15 cellular contexts compared by ENCODE assay signal in the genomic region with DNA sequence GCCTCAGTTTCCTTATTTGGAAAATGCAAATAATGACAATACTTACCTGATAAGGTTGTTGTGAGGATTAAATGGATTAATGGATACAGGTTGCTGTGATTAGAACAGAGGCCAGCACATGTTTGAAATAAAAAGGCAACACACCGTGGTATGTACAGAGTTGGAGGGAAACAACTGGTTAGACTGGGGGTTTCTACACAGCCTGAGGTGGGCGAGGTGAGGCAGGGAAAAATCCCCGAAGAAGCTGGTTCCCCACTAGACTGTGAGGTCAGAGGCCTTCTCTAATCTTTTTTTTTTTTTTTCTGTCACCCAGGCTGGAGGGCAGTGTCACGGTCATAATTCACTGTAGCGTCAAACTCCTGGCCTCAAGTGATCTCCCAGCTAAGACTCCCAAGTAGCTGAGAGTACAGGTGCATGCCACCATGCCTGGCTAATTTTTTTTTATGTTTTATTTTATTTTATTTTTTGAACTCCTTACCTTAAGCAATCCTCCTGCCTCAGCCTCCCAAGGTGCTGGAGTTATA. TPM values are rescaled to one million over a fixed set of nuclear protein-coding genes. Genes with fewer than 3 reads are reported as not detected.
DNase-seq lines count a peak whose midpoint lies in the region; ATAC-seq and TF ChIP-seq lines count a peak whose summit lies in the region.
"Had no signal": no experiment of that assay in that cellular context is flagged by ENCODE, and none has a peak within 500 bp of the region (broad histone marks: within the 10 kb centered on the region; RNA-seq: fewer than 3 reads in every experiment).

No MANE protein-coding gene starts in this region.

- H3K4me1 ChIP-seq in MM.1S (ENCODE audit: low read length) = no peaks in the 10 kb centered on the region; the same call in 1 of the 2 replicates

- H3K4me3 Mint-ChIP-seq in activated CD4-positive, alpha-beta T cell treated with anti-CD3 and anti-CD28 coated beads, Interleukin-2, amount 10 ng/mL, durations not matched to agents 24 days and 14 days = peak overlapping the region; percentile 96
- H3K4me3 Mint-ChIP-seq in activated naive CD8-positive, alpha-beta T cell treated with anti-CD3 and anti-CD28 coated beads, Interleukin-2, amount 10 ng/mL, durations not matched to agents 7 days and 5 days = peak overlapping the region; percentile 97

- no peaks in the 10 kb centered on the region for H3K27me3 ChIP-seq in MM.1S (replicated peaks; ENCODE audit: insufficient read depth, low read length)
- H3K27me3 ChIP-seq: neutrophil, uterus had no signal

- H3K4me3 ChIP-seq in MM.1S (ENCODE audit: low read length) = no peak overlapping the region

- H3K4me1 Mint-ChIP-seq in activated CD4-positive, alpha-beta T cell treated with anti-CD3 and anti-CD28 coated beads, Interleukin-2, amount 10 ng/mL, durations not matched to agents 24 days and 14 days = peaks cover 30% of the 10 kb centered on the region
- H3K4me1 Mint-ChIP-seq in activated naive CD8-positive, alpha-beta T cell treated with anti-CD3 and anti-CD28 coated beads, Interleukin-2, amount 10 ng/mL, durations not matched to agents 7 days and 5 days = peaks cover 16% of the 10 kb centered on the region

- POLR2A ChIA-PET in activated naive CD8-positive, alpha-beta T cell treated with anti-CD3 and anti-CD28 coated beads, Interleukin-2, amount 10 ng/mL, durations not matched to agents 7 days and 5 days (lab: Charles Lee) = no interaction called here

- no peak overlapping the region for H2AFZ ChIP-seq in MM.1S (ENCODE audit: low read length)

- H4K20me1 ChIP-seq in MM.1S (ENCODE audit: insufficient read depth, low read length) = no peaks in the 10 kb centered on the region

- no peak overlapping the region for H3K27ac Mint-ChIP-seq in activated CD4-positive, alpha-beta T cell treated with anti-CD3 and anti-CD28 coated beads, Interleukin-2, amount 10 ng/mL, durations not matched to agents 24 days and 14 days
- no peak overlapping the region for H3K27ac Mint-ChIP-seq in activated naive CD8-positive, alpha-beta T cell treated with anti-CD3 and anti-CD28 coated beads, Interleukin-2, amount 10 ng/mL, durations not matched to agents 7 days and 5 days

- H3K9me3 Mint-ChIP-seq in activated CD4-positive, alpha-beta T cell treated with anti-CD3 and anti-CD28 coated beads, Interleukin-2, amount 10 ng/mL, durations not matched to agents 24 days and 14 days = no peaks in the 10 kb centered on the region
- H3K9me3 Mint-ChIP-seq in activated naive CD8-positive, alpha-beta T cell treated with anti-CD3 and anti-CD28 coated beads, Interleukin-2, amount 10 ng/mL, durations not matched to agents 7 days and 5 days = no peaks in the 10 kb centered on the region

- peaks cover 2% of the 10 kb centered on the region for H3K27me3 Mint-ChIP-seq in activated CD4-positive, alpha-beta T cell treated with anti-CD3 and anti-CD28 coated beads, Interleukin-2, amount 10 ng/mL, durations not matched to agents 24 days and 14 days
- H3K27me3 Mint-ChIP-seq in activated naive CD8-positive, alpha-beta T cell treated with anti-CD3 and anti-CD28 coated beads, Interleukin-2, amount 10 ng/mL, durations not matched to agents 7 days and 5 days = no peaks in the 10 kb centered on the region

- TF ChIP-seq CTCF in MM.1S (IDR thresholded peaks at IDR 0.05; ENCODE audit: low read length) = no peak

- peak overlapping the region; percentile 97; the same call in 1 of the 2 replicates for H3K4me2 ChIP-seq in MM.1S (ENCODE audit: low read depth, low read length)

- H3K36me3 Mint-ChIP-seq in activated CD4-positive, alpha-beta T cell treated with anti-CD3 and anti-CD28 coated beads, Interleukin-2, amount 10 ng/mL, durations not matched to agents 24 days and 14 days (ENCODE audit: low read depth) = peaks cover 15% of the 10 kb centered on the region
- H3K36me3 Mint-ChIP-seq in activated naive CD8-positive, alpha-beta T cell treated with anti-CD3 and anti-CD28 coated beads, Interleukin-2, amount 10 ng/mL, durations not matched to agents 7 days and 5 days = peaks cover 22% of the 10 kb centered on the region

- H3F3A ChIP-seq in MM.1S (ENCODE audit: insufficient read depth, low read length) = no peaks in the 10 kb centered on the region

- intact Hi-C loops in activated CD4-positive, alpha-beta T cell treated with anti-CD3 and anti-CD28 coated beads, Interleukin-2, amount 10 ng/mL, durations not matched to agents 24 days and 14 days (cut with micrococcal nuclease) = loop anchor here (5.0 kb wide), 3 partner anchors 125 to 335 kb away; a partner anchor contains a TSS
- intact Hi-C loops in posterior vena cava (cut with DNase I) = loop anchor here in 1 of 2 donors (5.0 kb wide), 1 partner anchor 310 kb away; no protein-coding TSS in a partner anchor

- no peaks in the 10 kb centered on the region for H3K36me3 ChIP-seq in MM.1S (replicated peaks; ENCODE audit: insufficient read depth, low read length)
- H3K36me3 ChIP-seq: neutrophil, uterus had no signal

- ATAC-seq in activated naive CD8-positive, alpha-beta T cell treated with anti-CD3 and anti-CD28 coated beads, Interleukin-2, amount 10 ng/mL, durations not matched to agents 7 days and 5 days (ENCODE audit: low read depth) = no peak
- no peak for ATAC-seq in GM19324 (IDR thresholded peaks at IDR 0.05; ENCODE audit: low FRiP score, unreplicated experiment)

- H3K79me2 ChIP-seq in MM.1S (ENCODE audit: low read length) = peaks cover 35% of the 10 kb centered on the region

- no peak overlapping the region for H3K9ac ChIP-seq in MM.1S (ENCODE audit: low read length)

- DNase-seq in activated CD4-positive, alpha-beta T cell treated with anti-CD3 and anti-CD28 coated beads, Interleukin-2, amount 10 ng/mL, durations not matched to agents 24 days and 14 days = no peak
- DNase-seq in activated CD4-positive, alpha-beta T cell treated with anti-CD3 and anti-CD28 coated beads, Interleukin-2, amount 50 U/mL, for 1 hour = no peak
- DNase-seq in MM.1S (no peak), posterior vena cava (ENCODE audit: low spot score) (peak; percentile 41), MV-4-11 (lab: John Stamatoyannopoulos, UW) (no peak)
- no peak for DNase-seq in activated naive CD8-positive, alpha-beta T cell treated with anti-CD3 and anti-CD28 coated beads, Interleukin-2, amount 10 ng/mL, durations not matched to agents 7 days and 5 days
- DNase-seq in stimulated activated CD4-positive, alpha-beta T cell treated with anti-CD3 and anti-CD28 coated beads, Interleukin-15, amount 100 ng/mL, for 24 hours = no peak
- DNase-seq: DMS79; H7; kidney glomerular epithelial cell; NCI-H146; stimulated activated CD8-positive, alpha-beta memory T cell treated with anti-CD3 and anti-CD28 coated beads, Interleukin-4, amount 100 ng/mL, for 48 hours; uterus had no signal

- H3K9me3 ChIP-seq in MM.1S (replicated peaks; ENCODE audit: insufficient read depth, low read length) = no peaks in the 10 kb centered on the region
- H3K9me3 ChIP-seq: neutrophil, uterus had no signal

- H3K27ac ChIP-seq in MM.1S (ENCODE audit: low read length) = no peak overlapping the region
- H3K27ac ChIP-seq: neutrophil had no signal

- no peaks in the 10 kb centered on the region for H3K9me2 ChIP-seq in MM.1S (replicated peaks; ENCODE audit: insufficient read depth, low read length)

RNA-seq across cellular contexts. Expression of a gene that starts 1.2 kb away (rescaled TPM):
- total RNA-seq in activated CD4-positive, alpha-beta T cell treated with anti-CD3 and anti-CD28 coated beads, Interleukin-2, amount 10 ng/mL, durations not matched to agents 24 days and 14 days = 20.3 and 22.9 TPM in 2 replicates
- total RNA-seq in activated naive CD8-positive, alpha-beta T cell treated with anti-CD3 and anti-CD28 coated beads, Interleukin-2, amount 10 ng/mL, durations not matched to agents 7 days and 5 days = 1 to 10 TPM; 8.5 to 9.8 TPM
- 10 to 100 TPM; 13.3 to 13.9 TPM for total RNA-seq in posterior vena cava
